In genomic region chr11:32312865-32313403, GRCh38 we compare ENCODE assay signal across 9 cellular contexts.
DNase-seq lines count a peak whose midpoint lies in the region; ATAC-seq, FAIRE-seq and TF ChIP-seq lines count a peak whose summit lies in the region.
"Had no signal": no experiment of that assay in that cellular context is flagged by ENCODE, and none has a peak within 500 bp of the region (broad histone marks: within the 10 kb centered on the region; RNA-seq: fewer than 3 reads in every experiment).

No MANE protein-coding gene starts in this region.

- no peaks in the 10 kb centered on the region for H3K4me1 ChIP-seq in small intestine (ENCODE audit: control insufficient read depth in 2 of 2, insufficient read depth in 1 of 2, low read depth in 1 of 2, low read length in 1 of 2)

- 37 to 39% (median 38%) methylated on average over 12 of the region's 12 CpGs for WGBS in small intestine, 3 donors

- no peak overlapping the region for H3K4me3 ChIP-seq in GM12875 (ENCODE audit: low read depth, low read length)
- H3K4me3 ChIP-seq in WERI-Rb-1 (ENCODE audit: low read depth, low read length), result no peak overlapping the region
- no peak overlapping the region for H3K4me3 ChIP-seq in small intestine (ENCODE audit: low read depth in 1 of 2, low read length in 2 of 2)

- TF ChIP-seq CTCF in GM12875 (IDR thresholded peaks at IDR 0.05; ENCODE audit: borderline replicate concordance, insufficient read depth, low read depth, low read length) (peak; percentile 45; the same call in 1 of the 2 replicates), LNCAP (IDR thresholded peaks at IDR 0.05) (peak; percentile 83), WERI-Rb-1 (IDR thresholded peaks at IDR 0.05; ENCODE audit: low read depth, low read length) (peak; percentile 50; the same call in 1 of the 2 replicates)

- H3K27me3 ChIP-seq in WERI-Rb-1 (ENCODE audit: insufficient read depth, low read depth, severe bottlenecking) (no peaks in the 10 kb centered on the region), small intestine (ENCODE audit: control insufficient read depth in 2 of 2, insufficient read depth in 2 of 2, low read length in 2 of 2) (peaks cover 0 to 3% of the 10 kb centered on the region in 2 donors)
- H3K27me3 ChIP-seq: neutrophil had no signal

- FAIRE-seq in small intestine (lab: Jason Lieb, UNC), result no peak

- H3K27ac ChIP-seq in WERI-Rb-1, result no peak overlapping the region
- no peak overlapping the region for H3K27ac ChIP-seq in small intestine (ENCODE audit: low read depth in 1 of 2, low read length in 1 of 2)
- H3K27ac ChIP-seq: neutrophil had no signal

- ATAC-seq in GM18858 (IDR thresholded peaks at IDR 0.05; ENCODE audit: unreplicated experiment) (no peak), GM21529 (IDR thresholded peaks at IDR 0.05; ENCODE audit: unreplicated experiment) (no peak)

- H3K36me3 ChIP-seq in WERI-Rb-1, result no peaks in the 10 kb centered on the region
- no peaks in the 10 kb centered on the region for H3K36me3 ChIP-seq in small intestine (ENCODE audit: control insufficient read depth in 2 of 2, insufficient read depth in 2 of 2, low read length in 2 of 2)
- H3K36me3 ChIP-seq: neutrophil had no signal

- DNase-seq in AML-193 (lab: John Stamatoyannopoulos, UW) (peak; percentile 73 to 79), WERI-Rb-1 (peak; percentile 43), head of caudate nucleus (peak in 31 of 42 donors; percentile 9 to 65 (median 37)), small intestine (peak; percentile 17)

- intact Hi-C loops in head of caudate nucleus (cut with DNase I), result no loop called here

- H3K9me3 ChIP-seq in WERI-Rb-1 (ENCODE audit: severe bottlenecking) (peaks cover 4% of the 10 kb centered on the region), small intestine (ENCODE audit: control insufficient read depth, low read depth) (no peaks in the 10 kb centered on the region)
- H3K9me3 ChIP-seq: neutrophil had no signal

Comparison
In these comparisons a context has a peak if more than half of its experiments do, and no peak if none do; other contexts are left out.
1. DNase-seq: peak in every context shown above with its lines; median percentile 76 in AML-193; 43 in WERI-Rb-1; 37 in head of caudate nucleus; 17 in small intestine.